1 cellular context compared by ENCODE assay signal in genomic region chr2:223057545-223057944, GRCh38.
TF ChIP-seq lines count a peak whose summit lies in the region.

No MANE protein-coding gene starts in this region.

TF ChIP-seq in SK-N-SH treated with all-trans-retinoic acid at 6 μM for 48 hours, 23 proteins besides CTCF, POLR2A, EP300 and RAD21 (continued from another document):
- TF ChIP-seq ARNTL (CRISPR knock-in tag; IDR thresholded peaks at IDR 0.05; ENCODE audit: borderline replicate concordance, low read depth): no peak
- TF ChIP-seq ZFP3 (CRISPR knock-in tag; IDR thresholded peaks at IDR 0.05): no peak
- TF ChIP-seq GLIS3 (CRISPR knock-in tag; IDR thresholded peaks at IDR 0.05): no peak
- no peak for TF ChIP-seq RARB (CRISPR knock-in tag; IDR thresholded peaks at IDR 0.05)
- TF ChIP-seq ISL1 (CRISPR knock-in tag; IDR thresholded peaks at IDR 0.05): no peak
- TF ChIP-seq CSRNP3 (CRISPR knock-in tag; IDR thresholded peaks at IDR 0.05): no peak
- TF ChIP-seq TCF4 (CRISPR knock-in tag; IDR thresholded peaks at IDR 0.05; ENCODE audit: borderline replicate concordance): no peak
- TF ChIP-seq POU6F1 (CRISPR knock-in tag; IDR thresholded peaks at IDR 0.05; ENCODE audit: borderline replicate concordance, low read depth): no peak
- no peak for TF ChIP-seq BACH2 (CRISPR knock-in tag; IDR thresholded peaks at IDR 0.05; ENCODE audit: borderline replicate concordance)
